In genomic region chr16:29791845-29792797, GRCh38 we compare ENCODE assay signal across 7 cellular contexts. TPM values are rescaled to one million over a fixed set of nuclear protein-coding genes. Genes with fewer than 3 reads are reported as not detected.
A peak's percentile ranks its signal among the peaks of the same experiment; 100 is the strongest.
DNase-seq lines count a peak whose midpoint lies in the region; ATAC-seq, FAIRE-seq and TF ChIP-seq lines count a peak whose summit lies in the region.
"Had no signal": no experiment of that assay in that cellular context is flagged by ENCODE, and none has a peak within 500 bp of the region (broad histone marks: within the 10 kb centered on the region; RNA-seq: fewer than 3 reads in every experiment).

No MANE protein-coding gene starts in this region.

- no peaks in the 10 kb centered on the region for H3K27me3 Mint-ChIP-seq in activated naive CD8-positive, alpha-beta T cell treated with anti-CD3 and anti-CD28 coated beads for 36 hours
- no peaks in the 10 kb centered on the region for H3K27me3 Mint-ChIP-seq in natural killer cell (ENCODE audit: low read depth in 2 of 2)

- H3K4me1 ChIP-seq in HEK293 (ENCODE audit: control insufficient read depth, insufficient read depth, low read length) = 0 out of 2 replicates have a peak, but pooled peaks cover 2% of the 10 kb centered on the region

- DNase-seq in activated naive CD8-positive, alpha-beta T cell treated with anti-CD3 and anti-CD28 coated beads for 36 hours = no peak
- DNase-seq in natural killer cell (no peak), frontal cortex (ENCODE audit: low spot score in 2 of 2) (no peak), NOMO-1 treated with dmso at 0.1 percent for 144 hours (lab: John Stamatoyannopoulos, UW; ENCODE audit: unreplicated experiment) (no peak), DMS79 (lab: John Stamatoyannopoulos, UW) (no peak)
- DNase-seq: NCI-H774 had no signal

- POLR2A ChIA-PET in HEK293 (lab: Yijun Ruan, JAX) = interaction anchor here (0.8 to 2.7 kb wide), 2 partner anchors 15 to 23 kb away, joined by 14 to 31 read pairs; partner anchors contain the start of gene MAZ

- H3K4me3 ChIP-seq in HEK293 (ENCODE audit: low read depth, low read length) = peak overlapping the region; percentile 93

- no peaks in the 10 kb centered on the region for H3K9me3 Mint-ChIP-seq in activated naive CD8-positive, alpha-beta T cell treated with anti-CD3 and anti-CD28 coated beads for 36 hours
- H3K9me3 Mint-ChIP-seq in natural killer cell = no peaks in the 10 kb centered on the region

- ATAC-seq in natural killer cell = no peak

- peak overlapping the region; percentile 98 for H3K27ac Mint-ChIP-seq in activated naive CD8-positive, alpha-beta T cell treated with anti-CD3 and anti-CD28 coated beads for 36 hours
- peak overlapping the region; percentile 92 for H3K27ac Mint-ChIP-seq in natural killer cell

- intact Hi-C loops in natural killer cell (cut with micrococcal nuclease) = loop anchor here (2.0 kb wide), 1 partner anchor 45 kb away; no protein-coding TSS in a partner anchor

- peaks cover 31% of the 10 kb centered on the region for H3K4me1 Mint-ChIP-seq in activated naive CD8-positive, alpha-beta T cell treated with anti-CD3 and anti-CD28 coated beads for 36 hours
- H3K4me1 Mint-ChIP-seq in natural killer cell = peaks cover 40 to 41% of the 10 kb centered on the region in 2 donors

- H3K36me3 Mint-ChIP-seq in activated naive CD8-positive, alpha-beta T cell treated with anti-CD3 and anti-CD28 coated beads for 36 hours = peaks cover 41% of the 10 kb centered on the region
- no peaks in the 10 kb centered on the region for H3K36me3 Mint-ChIP-seq in natural killer cell

- TF ChIP-seq CTCF in HEK293 (tag by site-specific recombination; IDR thresholded peaks at IDR 0.05) (no peak), natural killer cell (IDR thresholded peaks at IDR 0.05) (no peak)

- H3K36me3 ChIP-seq in HEK293 (ENCODE audit: control insufficient read depth in 2 of 2, insufficient read depth in 1 of 2, low read length in 2 of 2) = peaks cover 4 to 28% of the 10 kb centered on the region in 2 experiments; a peak in 1 of 3 replicates

- H3K9me3 ChIP-seq in HEK293 (ENCODE audit: control insufficient read depth, insufficient read depth, low read depth, low read length) = no peaks in the 10 kb centered on the region

- CTCF ChIA-PET in HEK293 (lab: Yijun Ruan, JAX) = interaction anchor here (1.0 to 3.5 kb wide), 4 partner anchors 11 to 92 kb away, joined by 3 to 28 read pairs (median 6); no protein-coding TSS in a partner anchor

- peak overlapping the region; percentile 90 for H3K4me3 Mint-ChIP-seq in activated naive CD8-positive, alpha-beta T cell treated with anti-CD3 and anti-CD28 coated beads for 36 hours
- H3K4me3 Mint-ChIP-seq in natural killer cell = peak overlapping the region; percentile 96

- H3K27ac ChIP-seq in HEK293 (ENCODE audit: extremely low read depth, low read depth, low read length) = peak overlapping the region; percentile 90; the same call in 1 of the 2 replicates

- FAIRE-seq in frontal cortex (lab: Jason Lieb, UNC) = no peak

TF ChIP-seq in HEK293, 187 proteins besides CTCF, POLR2A, EP300 and RAD21:
- TF ChIP-seq ZBTB17 (tag by site-specific recombination; IDR thresholded peaks at IDR 0.05) (peak; percentile 26; the same call in 1 of the 2 replicates), FEZF1 (tag by site-specific recombination; IDR thresholded peaks at IDR 0.05) (no peak), ZNF335 (tag by site-specific recombination; conservative IDR thresholded peaks at IDR 0.05) (peak; percentile 13; the same call in 1 of the 2 replicates), ZFP3 (tag by site-specific recombination; IDR thresholded peaks at IDR 0.05; ENCODE audit: low read depth) (peak; percentile 92), ZNF324 (tag by site-specific recombination; IDR thresholded peaks at IDR 0.05) (no peak), KLF1 (tag by site-specific recombination; IDR thresholded peaks at IDR 0.05) (peak; percentile 56), WT1 (tag by site-specific recombination; IDR thresholded peaks at IDR 0.05) (peak; percentile 81)
TF ChIP-seq in HEK293: peak in this region for 5.

RNA-seq across cellular contexts. Expression of gene KIF22, which starts 1.6 kb away (rescaled TPM):
- total RNA-seq in activated naive CD8-positive, alpha-beta T cell treated with anti-CD3 and anti-CD28 coated beads for 36 hours = 100 to 1,000 TPM; 145 to 150 TPM
- 10 to 100 TPM; 73.4 to 96.0 (median 86.5) TPM for total RNA-seq in natural killer cell
- 37.1 TPM for total RNA-seq in frontal cortex

RNA-seq across cellular contexts. Expression of gene ZG16, which starts 14.1 kb away (rescaled TPM):
- not detected for total RNA-seq in activated naive CD8-positive, alpha-beta T cell treated with anti-CD3 and anti-CD28 coated beads for 36 hours
- total RNA-seq in natural killer cell = not detected
- not detected for total RNA-seq in frontal cortex

RNA-seq across cellular contexts. Expression of gene MAZ, which starts 14.2 kb away (rescaled TPM):
- 100 to 1,000 TPM; 427 to 438 TPM for total RNA-seq in activated naive CD8-positive, alpha-beta T cell treated with anti-CD3 and anti-CD28 coated beads for 36 hours
- 100 to 1,000 TPM; 234 to 265 (median 252) TPM for total RNA-seq in natural killer cell
- 373 TPM for total RNA-seq in frontal cortex

RNA-seq across cellular contexts. Expression of gene PRRT2, which starts 19.9 kb away (rescaled TPM):
- 1 to 10 TPM in 1 of 2 experiments, under 1 TPM in 1; 0.52 to 1.3 TPM for total RNA-seq in activated naive CD8-positive, alpha-beta T cell treated with anti-CD3 and anti-CD28 coated beads for 36 hours
- 1 to 10 TPM in 1 of 3 donors, under 1 TPM in 2; 0.70 to 1.4 (median 0.91) TPM for total RNA-seq in natural killer cell
- total RNA-seq in frontal cortex = 15.9 TPM

RNA-seq across cellular contexts. Expression of gene PAGR1, which starts 23.8 kb away (rescaled TPM):
- 10 to 100 TPM; 33.7 to 34.8 TPM for total RNA-seq in activated naive CD8-positive, alpha-beta T cell treated with anti-CD3 and anti-CD28 coated beads for 36 hours
- total RNA-seq in natural killer cell = 10 to 100 TPM in 2 of 3 donors, 1 to 10 TPM in 1; 8.9 to 16.2 (median 13.4) TPM
- 11.8 TPM for total RNA-seq in frontal cortex
